Comparison of ENCODE assay signal across 8 cellular contexts in the genomic region with DNA sequence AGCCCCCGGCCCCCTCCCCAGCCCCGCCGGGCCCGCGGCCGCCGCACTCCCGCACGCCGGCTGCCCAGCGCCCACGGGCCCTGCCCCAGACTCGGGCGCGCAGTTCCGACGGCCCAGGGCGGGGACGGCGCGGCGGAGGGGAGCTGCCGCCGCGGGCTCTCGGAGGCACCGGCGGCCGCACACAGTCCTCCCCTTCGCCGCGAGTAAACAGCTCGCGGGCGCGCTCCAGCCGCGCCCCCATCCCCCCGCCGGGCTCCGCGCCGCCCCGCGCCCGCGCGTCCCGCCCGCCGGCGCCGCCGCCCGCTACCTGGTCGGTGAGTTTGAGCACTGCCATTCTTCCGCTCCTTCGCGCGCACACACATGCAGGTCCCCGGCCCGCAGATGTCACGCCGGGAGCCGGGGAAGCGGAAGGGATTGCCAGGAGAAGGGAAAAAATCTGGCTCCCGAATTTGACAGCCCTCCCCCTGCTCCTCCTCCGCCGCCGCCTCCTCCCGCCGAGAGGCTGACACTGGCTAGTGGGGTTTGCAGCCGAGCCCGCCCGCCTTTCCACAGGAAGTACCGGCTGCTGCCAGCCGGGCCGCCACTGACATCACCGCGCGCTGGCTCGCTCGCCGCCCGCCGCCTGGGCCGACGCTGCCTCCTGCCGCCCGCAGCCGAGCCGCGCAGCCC. TPM values are rescaled to one million over a fixed set of nuclear protein-coding genes. Genes with fewer than 3 reads are reported as not detected.
DNase-seq lines count a peak whose midpoint lies in the region; ATAC-seq and TF ChIP-seq lines count a peak whose summit lies in the region.

A gene (minus strand): TSS at position 510 of the 669 bp plus-strand sequence. CDS start 176 bp downstream, at position 334.

- peaks cover 11% of the 10 kb centered on the region; the same call in 1 of the 2 replicates for H3K4me1 ChIP-seq in PC-9 (replicated peaks; ENCODE audit: insufficient read depth)
- H3K4me1 ChIP-seq in muscle layer of colon (ENCODE audit: insufficient read depth, low read length), result peaks cover 24% of the 10 kb centered on the region

- ATAC-seq in GM21526 (IDR thresholded peaks at IDR 0.05; ENCODE audit: low FRiP score, unreplicated experiment), result peak; percentile 67

- intact Hi-C loops in PC-9 (cut with micrococcal nuclease; ENCODE audit: unreplicated experiment), result loop anchor here (1.0 to 10.0 kb wide), 2 partner anchors 64 to 119 kb away; no protein-coding TSS in a partner anchor

- no peaks in the 10 kb centered on the region for H4K20me1 ChIP-seq in PC-9 (ENCODE audit: insufficient read depth)

- H3K27me3 ChIP-seq in PC-9 (ENCODE audit: insufficient read depth, low read depth) (no peaks in the 10 kb centered on the region), muscle layer of colon (ENCODE audit: control insufficient read depth in 1 of 2, insufficient read depth in 2 of 2, low read length in 2 of 2) (no peaks in the 10 kb centered on the region)

- POLR2A ChIA-PET in PC-9 (lab: Charles Lee; ENCODE audit: unreplicated experiment), result no interaction called here

- no peaks in the 10 kb centered on the region for H3K79me2 ChIP-seq in PC-9 (ENCODE audit: low read depth)

- no peak for TF ChIP-seq CTCF in PC-9 (conservative IDR thresholded peaks at IDR 0.05)

- H3F3A ChIP-seq in PC-9 (ENCODE audit: insufficient read depth, low read depth), result peaks cover 9% of the 10 kb centered on the region; the same call in 1 of the 2 replicates

- no peak within 1 kb of the TSS for H3K27ac ChIP-seq in PC-9
- H3K27ac ChIP-seq in muscle layer of colon (ENCODE audit: low read depth, low read length), result peak within 1 kb of the TSS; percentile 82

- CTCF ChIA-PET in PC-9 (lab: Charles Lee), result no interaction called here

- no TSS peak for BruUV-seq in PC-9 (replicated peaks; lab: Mats Ljungman, UMichigan)

- H3K36me3 ChIP-seq in PC-9 (ENCODE audit: low read depth) (no peaks in the 10 kb centered on the region), muscle layer of colon (ENCODE audit: insufficient read depth, low read length) (no peaks in the 10 kb centered on the region)

- no peak for TF ChIP-seq POLR2A in erythroblast (IDR thresholded peaks at IDR 0.05; ENCODE audit: low read length)

- no peaks in the 10 kb centered on the region for H3K9me2 ChIP-seq in PC-9 (ENCODE audit: insufficient read depth)

- DNase-seq in DMS114 treated with DMSO at 0.1 percent for 48 hours (lab: John Stamatoyannopoulos, UW; ENCODE audit: unreplicated experiment), result peak; percentile 43
- peak; percentile 91 for DNase-seq in HuH-7.5 (ENCODE audit: low spot score)
- DNase-seq in PC-9, result peak; percentile 40 to 73
- DNase-seq in activated T-cell treated with anti-CD3 and anti-CD28 coated beads, Interleukin-2, amount 50 U/mL, for 1 hour, result peak; percentile 92
- peak; percentile 78 to 81 for DNase-seq in erythroblast (lab: John Stamatoyannopoulos, UW)
- DNase-seq in stimulated activated CD8-positive, alpha-beta memory T cell treated with anti-CD3 and anti-CD28 coated beads, Interleukin-7, amount 100 ng/mL, for 24 hours (ENCODE audit: low read depth), result peak; percentile 60

- H3K4me2 ChIP-seq in PC-9, result peak within 1 kb of the TSS; percentile 75

- peak within 1 kb of the TSS; percentile 59; the same call in 1 of the 2 replicates for H3K4me3 ChIP-seq in PC-9
- H3K4me3 ChIP-seq in muscle layer of colon (ENCODE audit: low read depth in 1 of 2, low read length in 2 of 2), result peak within 1 kb of the TSS; percentile 76 to 90

- H3K9me3 ChIP-seq in PC-9 (ENCODE audit: insufficient read depth, low read depth), result no peaks in the 10 kb centered on the region
- no peaks in the 10 kb centered on the region for H3K9me3 ChIP-seq in muscle layer of colon (ENCODE audit: low read length)

- peak within 1 kb of the TSS; percentile 71 for H2AFZ ChIP-seq in PC-9

- H3K9ac ChIP-seq in muscle layer of colon (ENCODE audit: low read length), result peak within 1 kb of the TSS; percentile 86

RNA-seq across cellular contexts. Expression of the gene that starts here (rescaled TPM):
- 1.7 and 3.4 TPM in 2 replicates for total RNA-seq in PC-9 (2021)
